ENCODE assay signal across 35 cellular contexts in the genomic region with DNA sequence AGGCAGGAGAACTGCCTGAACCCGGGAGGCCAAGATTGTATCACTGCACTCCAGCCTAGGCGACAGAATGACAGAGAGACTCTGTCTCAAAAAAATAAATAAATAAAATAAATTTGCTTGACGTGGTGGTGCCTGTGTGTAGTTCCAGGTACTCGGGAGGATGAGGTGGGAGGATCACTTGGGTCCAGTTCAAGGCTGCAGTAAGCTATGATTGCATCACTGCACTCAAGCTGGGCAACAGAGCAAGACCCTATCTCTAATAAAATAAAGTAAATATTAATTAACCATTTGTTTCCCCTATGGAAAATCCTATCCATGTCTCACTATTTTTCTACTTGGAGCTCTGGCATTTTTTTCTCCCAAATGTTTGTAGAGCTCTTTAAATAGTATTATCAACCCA. TPM values are rescaled to one million over a fixed set of nuclear protein-coding genes. Genes with fewer than 3 reads are reported as not detected.
DNase-seq lines count a peak whose midpoint lies in the region; ATAC-seq, FAIRE-seq and TF ChIP-seq lines count a peak whose summit lies in the region.
"Had no signal": no experiment of that assay in that cellular context is flagged by ENCODE, and none has a peak within 500 bp of the region (broad histone marks: within the 10 kb centered on the region; RNA-seq: fewer than 3 reads in every experiment).

No MANE protein-coding gene starts in this region.

- no peaks in the 10 kb centered on the region for H3K4me1 Mint-ChIP-seq in activated T-helper 1 cell treated with anti-CD3 and anti-CD28 coated beads, Interleukin-12 subunit alpha, Interleukin-12 subunit beta, Interleukin-2, Interleukin-4 antibody, amounts not matched to agents 30 ng/mL and 10 ng/mL and 1 ng/mL, durations not matched to agents 14 hours and 24 hours and 36 hours (ENCODE audit: low read depth)
- H3K4me1 Mint-ChIP-seq: B cell; CD4-positive, alpha-beta memory T cell; CD4-positive, CD25-positive, alpha-beta regulatory T cell; CD8-positive, alpha-beta memory T cell had no signal

- H3K27me3 ChIP-seq in HepG2 (ENCODE audit: control insufficient read depth in 1 of 2, insufficient read depth in 2 of 2, low read length in 2 of 2) = no peaks in the 10 kb centered on the region
- H3K27me3 ChIP-seq in right lobe of liver = no peaks in the 10 kb centered on the region
- peaks cover 0 to 5% of the 10 kb centered on the region in 2 experiments; a peak in 3 of 5 replicates for H3K27me3 ChIP-seq in K562 (ENCODE audit: control insufficient read depth in 2 of 2, insufficient read depth in 2 of 2, low read length in 2 of 2)
- no peaks in the 10 kb centered on the region for H3K27me3 ChIP-seq in psoas muscle (ENCODE audit: insufficient read depth in 3 of 3, low read length in 2 of 3)
- no peaks in the 10 kb centered on the region for H3K27me3 ChIP-seq in gastrocnemius medialis
- H3K27me3 ChIP-seq in upper lobe of right lung = no peaks in the 10 kb centered on the region
- H3K27me3 ChIP-seq: BE2C, BLaER1 had no signal

- H3K27ac ChIP-seq in HepG2 (ENCODE audit: extremely low read length, insufficient read depth, low read length) (no peak overlapping the region), right lobe of liver (no peak overlapping the region), K562 (ENCODE audit: extremely low read depth, low read depth, low read length) (no peak overlapping the region), psoas muscle (peak overlapping the region; percentile 6), gastrocnemius medialis (peak overlapping the region; percentile 77 to 86 (median 82)), upper lobe of right lung (no peak overlapping the region)
- H3K27ac ChIP-seq: 22Rv1; A549; BLaER1; BLaER1 treated with 17β-estradiol and CSF1 and Interleukin-3, amounts not matched to agents 10 nM and 100 nM; C4-2B had no signal

- DNase-seq in HepG2 (ENCODE audit: low spot score) (no peak), right lobe of liver (no peak), K562 (ENCODE audit: extremely low read depth in 1 of 4, low spot score in 3 of 4) (no peak), psoas muscle (no peak), gastrocnemius medialis (no peak), upper lobe of right lung (no peak), SK-N-DZ (ENCODE audit: low spot score) (no peak)
- no peak for DNase-seq in activated T-helper 1 cell treated with anti-CD3 and anti-CD28 coated beads, Interleukin-12 subunit alpha, Interleukin-12 subunit beta, Interleukin-2, Interleukin-4 antibody, amounts not matched to agents 30 ng/mL and 10 ng/mL and 1 ng/mL, durations not matched to agents 14 hours and 24 hours and 36 hours (ENCODE audit: low spot score)
- DNase-seq: 8988T; ACHN; AML-193; BE2C; C1 segment of cervical spinal cord; Caco-2; Calu3; CD4-positive, alpha-beta memory T cell; CD4-positive, alpha-beta T cell; CD4-positive, CD25-positive, alpha-beta regulatory T cell; CD8-positive, alpha-beta memory T cell; CD8-positive, alpha-beta T cell; COR-L47; DMS 273 treated with DMSO at 0.1 percent for 48 hours; DMS153; DMS79; DMS79 treated with DMSO at 0.1 percent for 48 hours; DND-41; EL had no signal

- CTCF ChIA-PET in HepG2 (lab: Yijun Ruan, JAX; ENCODE audit: low intra/inter-chr PET ratio, low total read pairs) = no interaction called here
- CTCF ChIA-PET in K562 (lab: Yijun Ruan, JAX; ENCODE audit: low intra/inter-chr PET ratio) = interaction anchor here (1.0 kb wide), 1 partner anchor 124 kb away, joined by 3 read pairs; no protein-coding TSS in a partner anchor

- no peaks in the 10 kb centered on the region for H3K9me1 ChIP-seq in K562 (ENCODE audit: control insufficient read depth, insufficient read depth, low read length)

- H4K20me1 ChIP-seq in HepG2 (ENCODE audit: insufficient read depth, low read length) = no peaks in the 10 kb centered on the region
- no peaks in the 10 kb centered on the region; the same call in 1 of the 2 replicates for H4K20me1 ChIP-seq in K562 (replicated peaks; ENCODE audit: control insufficient read depth, insufficient read depth, low read length)

- no peak overlapping the region for H3K4me2 ChIP-seq in HepG2 (ENCODE audit: low read depth, low read length)
- no peak overlapping the region for H3K4me2 ChIP-seq in K562 (ENCODE audit: insufficient read depth, low read length)
- H3K4me2 ChIP-seq: A549; BLaER1; BLaER1 treated with 17β-estradiol and CSF1 and Interleukin-3, amounts not matched to agents 10 nM and 100 nM had no signal

- TF ChIP-seq CTCF in HepG2 (CRISPR knock-in tag; IDR thresholded peaks at IDR 0.05) = no peak
- TF ChIP-seq CTCF in right lobe of liver (IDR thresholded peaks at IDR 0.05) = no peak
- no peak for TF ChIP-seq CTCF in K562 (IDR thresholded peaks at IDR 0.05 in 2 of 3, conservative IDR thresholded peaks at IDR 0.05 in 1 of 3; ENCODE audit: insufficient read depth in 2 of 3, low read depth in 1 of 3, low read length in 3 of 3)
- TF ChIP-seq CTCF in psoas muscle (IDR thresholded peaks at IDR 0.05) = no peak
- TF ChIP-seq CTCF in gastrocnemius medialis (IDR thresholded peaks at IDR 0.05 in 4 of 5, conservative IDR thresholded peaks at IDR 0.05 in 1 of 5) = no peak
- TF ChIP-seq CTCF in upper lobe of right lung (IDR thresholded peaks at IDR 0.05) = no peak

- POLR2A ChIA-PET in HepG2 (lab: Yijun Ruan, JAX) = interaction anchor here (1.0 kb wide), 1 partner anchor 14 kb away, joined by 3 read pairs; no protein-coding TSS in a partner anchor
- POLR2A ChIA-PET in K562 (lab: Yijun Ruan, JAX) = no interaction called here

- no TSS peak for BruUV-seq in HepG2 (replicated peaks; lab: Mats Ljungman, UMichigan)
- BruUV-seq in K562 (replicated peaks; lab: Mats Ljungman, UMichigan) = no TSS peak

- no peaks in the 10 kb centered on the region for H3K36me3 Mint-ChIP-seq in activated T-helper 1 cell treated with anti-CD3 and anti-CD28 coated beads, Interleukin-12 subunit alpha, Interleukin-12 subunit beta, Interleukin-2, Interleukin-4 antibody, amounts not matched to agents 30 ng/mL and 10 ng/mL and 1 ng/mL, durations not matched to agents 14 hours and 24 hours and 36 hours (ENCODE audit: low read depth)
- H3K36me3 Mint-ChIP-seq: CD4-positive, CD25-positive, alpha-beta regulatory T cell; CD8-positive, alpha-beta memory T cell; CD8-positive, alpha-beta T cell had no signal

- H3K27me3 Mint-ChIP-seq in activated T-helper 1 cell treated with anti-CD3 and anti-CD28 coated beads, Interleukin-12 subunit alpha, Interleukin-12 subunit beta, Interleukin-2, Interleukin-4 antibody, amounts not matched to agents 30 ng/mL and 10 ng/mL and 1 ng/mL, durations not matched to agents 14 hours and 24 hours and 36 hours (ENCODE audit: insufficient read depth) = peaks cover under 1% of the 10 kb centered on the region
- H3K27me3 Mint-ChIP-seq: CD4-positive, alpha-beta memory T cell; CD4-positive, alpha-beta T cell; CD4-positive, CD25-positive, alpha-beta regulatory T cell; CD8-positive, alpha-beta memory T cell had no signal

- H3K36me3 ChIP-seq in HepG2 (replicated peaks in 1 of 2; ENCODE audit: control insufficient read depth in 1 of 2, insufficient read depth in 2 of 2, low read length in 2 of 2) (no peaks in the 10 kb centered on the region), right lobe of liver (no peaks in the 10 kb centered on the region), K562 (ENCODE audit: control insufficient read depth, insufficient read depth, low read length) (no peaks in the 10 kb centered on the region), psoas muscle (ENCODE audit: insufficient read depth in 1 of 2, low read depth in 1 of 2) (no peaks in the 10 kb centered on the region), gastrocnemius medialis (no peaks in the 10 kb centered on the region), upper lobe of right lung (no peaks in the 10 kb centered on the region)
- H3K36me3 ChIP-seq: BE2C; BLaER1; BLaER1 treated with 17β-estradiol and CSF1 and Interleukin-3, amounts not matched to agents 10 nM and 100 nM had no signal

- no peaks in the 10 kb centered on the region for H3K9me3 Mint-ChIP-seq in activated T-helper 1 cell treated with anti-CD3 and anti-CD28 coated beads, Interleukin-12 subunit alpha, Interleukin-12 subunit beta, Interleukin-2, Interleukin-4 antibody, amounts not matched to agents 30 ng/mL and 10 ng/mL and 1 ng/mL, durations not matched to agents 14 hours and 24 hours and 36 hours
- H3K9me3 Mint-ChIP-seq: CD14-positive monocyte; CD4-positive, alpha-beta memory T cell; CD4-positive, alpha-beta T cell; CD4-positive, CD25-positive, alpha-beta regulatory T cell; CD8-positive, alpha-beta memory T cell; CD8-positive, alpha-beta T cell had no signal

- H3K9ac ChIP-seq in HepG2 (ENCODE audit: insufficient read depth, low read depth, low read length) (no peak overlapping the region), K562 (ENCODE audit: insufficient read depth in 1 of 2, low read depth in 2 of 2, low read length in 2 of 2) (no peak overlapping the region)
- H3K9ac ChIP-seq: BLaER1; BLaER1 treated with 17β-estradiol and CSF1 and Interleukin-3, amounts not matched to agents 10 nM and 100 nM had no signal

- H3K9me3 ChIP-seq in HepG2 (ENCODE audit: low read length) (no peaks in the 10 kb centered on the region), right lobe of liver (no peaks in the 10 kb centered on the region), K562 (replicated peaks; ENCODE audit: control insufficient read depth, insufficient read depth, low read depth, low read length) (no peaks in the 10 kb centered on the region), psoas muscle (no peaks in the 10 kb centered on the region), gastrocnemius medialis (no peaks in the 10 kb centered on the region), upper lobe of right lung (no peaks in the 10 kb centered on the region)
- H3K9me3 ChIP-seq: A549; BE2C; BLaER1; BLaER1 treated with 17β-estradiol and CSF1 and Interleukin-3, amounts not matched to agents 10 nM and 100 nM; Caco-2 had no signal

- no peak for ATAC-seq in HepG2
- no peak for ATAC-seq in right lobe of liver
- no peak for ATAC-seq in K562
- ATAC-seq in psoas muscle = no peak
- ATAC-seq in gastrocnemius medialis = no peak
- ATAC-seq in upper lobe of right lung = no peak
- ATAC-seq: A549; CD8-positive, alpha-beta T cell had no signal

- 90% methylated on average over 4 of the region's 4 CpGs for WGBS in HepG2 (ENCODE audit: low lambda C conversion rate)
- 67% methylated on average over 4 of the region's 4 CpGs for WGBS in right lobe of liver (ENCODE audit: insufficient coverage, low coverage, low lambda C conversion rate, missing lambda C conversion rate)
- 21% methylated on average over 4 of the region's 4 CpGs for WGBS in K562 (ENCODE audit: insufficient coverage, low coverage, missing lambda C conversion rate)
- 77 to 91% (median 86%) methylated on average over 4 of the region's 4 CpGs for WGBS in psoas muscle, 3 donors

- intact Hi-C loops in HepG2 (cut with micrococcal nuclease; ENCODE audit: unreplicated experiment) (no loop called here), right lobe of liver (cut with DNase I) (no loop called here), K562 (cut with micrococcal nuclease) (loop anchor here (5.0 kb wide), 1 partner anchor 79 kb away; no protein-coding TSS in a partner anchor), psoas muscle (cut with DNase I) (no loop called here), gastrocnemius medialis (cut with DNase I; ENCODE audit: low total_unique reads) (no loop called here), upper lobe of right lung (cut with DNase I) (no loop called here)
- intact Hi-C loops in activated T-helper 1 cell treated with anti-CD3 and anti-CD28 coated beads, Interleukin-12 subunit alpha, Interleukin-12 subunit beta, Interleukin-2, Interleukin-4 antibody, amounts not matched to agents 30 ng/mL and 10 ng/mL and 1 ng/mL, durations not matched to agents 14 hours and 24 hours and 36 hours (cut with micrococcal nuclease) = no loop called here

- no peak overlapping the region for H3K27ac Mint-ChIP-seq in activated T-helper 1 cell treated with anti-CD3 and anti-CD28 coated beads, Interleukin-12 subunit alpha, Interleukin-12 subunit beta, Interleukin-2, Interleukin-4 antibody, amounts not matched to agents 30 ng/mL and 10 ng/mL and 1 ng/mL, durations not matched to agents 14 hours and 24 hours and 36 hours
- H3K27ac Mint-ChIP-seq: B cell; CD4-positive, alpha-beta memory T cell; CD4-positive, alpha-beta T cell; CD4-positive, CD25-positive, alpha-beta regulatory T cell; CD8-positive, alpha-beta memory T cell; CD8-positive, alpha-beta T cell had no signal

- H3K4me1 ChIP-seq in HepG2 (ENCODE audit: insufficient read depth, low read length) = peaks cover 40% of the 10 kb centered on the region
- H3K4me1 ChIP-seq in right lobe of liver = no peaks in the 10 kb centered on the region
- H3K4me1 ChIP-seq in K562 (replicated peaks in 1 of 2; ENCODE audit: control insufficient read depth in 2 of 2, insufficient read depth in 2 of 2, low read length in 2 of 2) = no peaks in the 10 kb centered on the region
- H3K4me1 ChIP-seq in psoas muscle = peaks cover 51% of the 10 kb centered on the region
- H3K4me1 ChIP-seq in gastrocnemius medialis = peaks cover 41 to 61% of the 10 kb centered on the region in 2 donors
- H3K4me1 ChIP-seq in upper lobe of right lung = peaks cover 15% of the 10 kb centered on the region
- H3K4me1 ChIP-seq: BE2C had no signal

- in situ Hi-C loops in HepG2 (cut with HindIII; ENCODE audit: extremely low pct_ligation_motif_present, low pct_unique_long_range_greater_than_20kb) (no loop called here), K562 (cut with MboI) (loop anchor here (5.0 kb wide), 1 partner anchor 114 kb away; a partner anchor contains a TSS), gastrocnemius medialis (cut with MboI; ENCODE audit: low sequenced_read_pairs in 4 of 4) (no loop called here)

- TF ChIP-seq RAD21 in HepG2 (CRISPR knock-in tag; IDR thresholded peaks at IDR 0.05) (no peak), K562 (CRISPR knock-in tag; conservative IDR thresholded peaks at IDR 0.05 in 1 of 2, IDR thresholded peaks at IDR 0.05 in 1 of 2) (no peak)

- no peak overlapping the region for H3K4me3 ChIP-seq in HepG2 (replicated peaks in 1 of 3; ENCODE audit: insufficient read depth in 1 of 3, low read depth in 2 of 3, low read length in 3 of 3)
- no peak overlapping the region for H3K4me3 ChIP-seq in right lobe of liver
- H3K4me3 ChIP-seq in K562 = no peak overlapping the region
- no peak overlapping the region for H3K4me3 ChIP-seq in psoas muscle
- no peak overlapping the region for H3K4me3 ChIP-seq in gastrocnemius medialis
- no peak overlapping the region for H3K4me3 ChIP-seq in upper lobe of right lung
- H3K4me3 ChIP-seq: A549; BLaER1; BLaER1 treated with 17β-estradiol and CSF1 and Interleukin-3, amounts not matched to agents 10 nM and 100 nM had no signal

- no peak for FAIRE-seq in HepG2 (lab: Jason Lieb, UNC)
- FAIRE-seq in K562 (lab: Jason Lieb, UNC) = no peak
- FAIRE-seq: A549, D721Med had no signal

- TF ChIP-seq EP300 in HepG2 (IDR thresholded peaks at IDR 0.05; ENCODE audit: low read depth in 2 of 2, low read length in 2 of 2) = no peak
- no peak for TF ChIP-seq EP300 in HepG2 (CRISPR knock-in tag; IDR thresholded peaks at IDR 0.05; ENCODE audit: borderline replicate concordance)
- no peak for TF ChIP-seq EP300 in K562 (IDR thresholded peaks at IDR 0.05; ENCODE audit: low read length)

- H2AFZ ChIP-seq in HepG2 (ENCODE audit: low read length) (no peak overlapping the region), K562 (ENCODE audit: low read depth, low read length) (no peak overlapping the region)

- no peak overlapping the region for H3K4me3 Mint-ChIP-seq in activated T-helper 1 cell treated with anti-CD3 and anti-CD28 coated beads, Interleukin-12 subunit alpha, Interleukin-12 subunit beta, Interleukin-2, Interleukin-4 antibody, amounts not matched to agents 30 ng/mL and 10 ng/mL and 1 ng/mL, durations not matched to agents 14 hours and 24 hours and 36 hours
- H3K4me3 Mint-ChIP-seq: B cell; CD14-positive monocyte; CD4-positive, alpha-beta memory T cell; CD4-positive, alpha-beta T cell; CD4-positive, CD25-positive, alpha-beta regulatory T cell; CD8-positive, alpha-beta memory T cell; CD8-positive, alpha-beta T cell had no signal

- peaks cover 3% of the 10 kb centered on the region for H3K79me2 ChIP-seq in HepG2 (ENCODE audit: insufficient read depth, low read length)
- no peaks in the 10 kb centered on the region for H3K79me2 ChIP-seq in K562 (ENCODE audit: control insufficient read depth, insufficient read depth, low read length)

- TF ChIP-seq POLR2A in HepG2 (IDR thresholded peaks at IDR 0.05; ENCODE audit: insufficient read depth in 1 of 2, low read depth in 2 of 2, low read length in 2 of 2) = no peak
- TF ChIP-seq POLR2A in right lobe of liver (IDR thresholded peaks at IDR 0.05) = no peak
- TF ChIP-seq POLR2A in K562 (conservative IDR thresholded peaks at IDR 0.05) = no peak
- TF ChIP-seq POLR2A in gastrocnemius medialis (IDR thresholded peaks at IDR 0.05) = no peak

RNA-seq across cellular contexts. Expression of a gene that starts 36.3 kb away (rescaled TPM):
- total RNA-seq in HepG2 (2016; rRNA removed; fragmentation: Illumina TruSeq; extraction: Trizol) (37.5 and 38.6 TPM in 2 replicates), right lobe of liver (10 to 100 TPM in 5 of 6 experiments, 1 to 10 TPM in 1; 9.6 to 22.5 (median 16.6) TPM), K562 (2014; rRNA removed) (9.8 and 14.3 TPM in 2 replicates), K562 (2014; rRNA removed; fragmentation: Illumina TruSeq; extraction: Trizol) (3.9 and 4.4 TPM in 2 replicates), K562 (2015; rRNA removed; fragmentation: Illumina TruSeq; extraction: Trizol) (8.6 and 10.1 TPM in 2 replicates), K562 (2021) (12.4 and 13.1 TPM in 2 replicates), psoas muscle (100 to 1,000 TPM in 3 of 4 donors, 10 to 100 TPM in 1; 66.1 to 143 (median 140) TPM), gastrocnemius medialis (100 to 1,000 TPM; 104 to 220 (median 128) TPM), upper lobe of right lung (10.9 TPM)
- total RNA-seq in HepG2 (2016; cell fraction: cytosol; rRNA removed; fragmentation: Illumina TruSeq; extraction: Trizol; ENCODE audit: low read depth) = 7.5 and 7.6 TPM in 2 replicates
- 31.9 and 38.9 TPM in 2 replicates for total RNA-seq in HepG2 (2016; cell fraction: insoluble cytoplasmic fraction; rRNA removed; fragmentation: Illumina TruSeq; extraction: Trizol)
- 28.7 and 30.2 TPM in 2 replicates for total RNA-seq in HepG2 (2016; cell fraction: membrane; rRNA removed; fragmentation: Illumina TruSeq; extraction: Trizol)
- total RNA-seq in HepG2 (2016; cell fraction: nucleus; rRNA removed; fragmentation: Illumina TruSeq; extraction: Trizol) = 21.0 and 21.2 TPM in 2 replicates
- polyA plus RNA-seq in HepG2 (2011; rRNA removed) (31.1 and 37.0 TPM in 2 replicates), K562 (2011; rRNA removed) (15.8 and 16.9 TPM in 2 replicates), K562 (2014; fragmentation: Illumina TruSeq; extraction: Trizol) (14.2 and 16.7 TPM in 2 replicates), K562 (2014; fragmentation: Nextera tagmentation; extraction: Ambion mirVana) (1 to 10 TPM; 2.3 to 3.0 TPM), K562 (2014; rRNA removed) (11.0 and 11.4 TPM in 2 replicates), psoas muscle (100 to 1,000 TPM in 1 of 3 donors, 10 to 100 TPM in 2; 26.4 to 153 (median 67.2) TPM)
- 40.7 and 41.5 TPM in 2 replicates for polyA plus RNA-seq in HepG2 (2011; cell fraction: cytosol; rRNA removed)
- polyA plus RNA-seq in HepG2 (2011; cell fraction: nucleus; rRNA removed) = 39.1 and 48.3 TPM in 2 replicates
- polyA plus RNA-seq in HepG2 (2012) = 20.8 and 26.7 TPM in 2 replicates
- 6.9 and 8.4 TPM in 2 replicates for polyA plus RNA-seq in HepG2 (2016; cell fraction: cytosol; fragmentation: Illumina TruSeq; extraction: Trizol; ENCODE audit: low read depth)
- polyA plus RNA-seq in HepG2 (2016; cell fraction: insoluble cytoplasmic fraction; fragmentation: Illumina TruSeq; extraction: Trizol; ENCODE audit: low read depth) = 39.8 and 43.5 TPM in 2 replicates
- 24.8 and 26.5 TPM in 2 replicates for polyA plus RNA-seq in HepG2 (2016; cell fraction: membrane; fragmentation: Illumina TruSeq; extraction: Trizol; ENCODE audit: low read depth)
- polyA plus RNA-seq in HepG2 (2016; cell fraction: nucleus; fragmentation: Illumina TruSeq; extraction: Trizol; ENCODE audit: insufficient read depth, low read depth) = 43.4 and 44.0 TPM in 2 replicates
- 8.9 and 35.0 TPM in 2 replicates for polyA minus RNA-seq in HepG2 (2011; rRNA and poly(A)+ RNA removed; ENCODE audit: low replicate concordance)
- polyA minus RNA-seq in HepG2 (2011; cell fraction: cytosol; rRNA and poly(A)+ RNA removed) = 14.2 and 15.2 TPM in 2 replicates
- 8.6 and 11.4 TPM in 2 replicates for polyA minus RNA-seq in HepG2 (2011; cell fraction: nucleus; rRNA and poly(A)+ RNA removed)
- total RNA-seq in K562 (2011; cell fraction: chromatin; rRNA removed; ENCODE audit: low replicate concordance) = 4.7 and 10.3 TPM in 2 replicates
- total RNA-seq in K562 (2011; cell fraction: nucleolus; rRNA removed) = 9.0 and 9.3 TPM in 2 replicates
- total RNA-seq in K562 (2011; cell fraction: nucleoplasm; rRNA removed) = 6.5 and 7.2 TPM in 2 replicates
- polyA plus RNA-seq in K562 (2011; cell fraction: cytosol; rRNA removed) = 28.2 and 31.1 TPM in 2 replicates
- 16.1 and 16.9 TPM in 2 replicates for polyA plus RNA-seq in K562 (2011; cell fraction: nucleus; rRNA removed)
- 11.8 and 17.5 TPM in 2 replicates for polyA plus RNA-seq in K562 (2012)
- 7.1 and 11.6 TPM in 2 replicates for polyA minus RNA-seq in K562 (2011; rRNA and poly(A)+ RNA removed)
- 4.1 and 5.0 TPM in 2 replicates for polyA minus RNA-seq in K562 (2011; cell fraction: cytosol; rRNA and poly(A)+ RNA removed)
- 4.6 and 6.2 TPM in 2 replicates for polyA minus RNA-seq in K562 (2011; cell fraction: nucleus; rRNA and poly(A)+ RNA removed)
- polyA plus RNA-seq in SK-N-DZ (2014; cell fraction: cytosol; rRNA removed) = 43.3 and 65.3 TPM in 2 replicates
- 31.6 and 38.2 TPM in 2 replicates for polyA plus RNA-seq in SK-N-DZ (2014; cell fraction: nucleus; rRNA removed)
- total RNA-seq in activated T-helper 1 cell treated with anti-CD3 and anti-CD28 coated beads, Interleukin-12 subunit alpha, Interleukin-12 subunit beta, Interleukin-2, Interleukin-4 antibody, amounts not matched to agents 30 ng/mL and 10 ng/mL and 1 ng/mL, durations not matched to agents 14 hours and 24 hours and 36 hours = 14.6 and 14.9 TPM in 2 replicates

RNA-seq across cellular contexts. Expression of a gene that starts 57.8 kb away (rescaled TPM):
- total RNA-seq in HepG2 (2016; rRNA removed; fragmentation: Illumina TruSeq; extraction: Trizol) (22.0 and 38.0 TPM in 2 replicates), right lobe of liver (10 to 100 TPM; 21.0 to 80.8 (median 56.7) TPM), K562 (2014; rRNA removed) (18.3 and 24.5 TPM in 2 replicates), K562 (2014; rRNA removed; fragmentation: Illumina TruSeq; extraction: Trizol) (46.5 and 54.1 TPM in 2 replicates), K562 (2015; rRNA removed; fragmentation: Illumina TruSeq; extraction: Trizol) (38.1 and 39.4 TPM in 2 replicates), K562 (2021) (54.1 and 61.8 TPM in 2 replicates), psoas muscle (10 to 100 TPM; 41.3 to 75.0 (median 62.0) TPM), gastrocnemius medialis (100 to 1,000 TPM in 3 of 4 donors, 10 to 100 TPM in 1; 58.4 to 141 (median 107) TPM), upper lobe of right lung (79.3 TPM)
- 17.2 and 19.6 TPM in 2 replicates for total RNA-seq in HepG2 (2016; cell fraction: cytosol; rRNA removed; fragmentation: Illumina TruSeq; extraction: Trizol; ENCODE audit: low read depth)
- total RNA-seq in HepG2 (2016; cell fraction: insoluble cytoplasmic fraction; rRNA removed; fragmentation: Illumina TruSeq; extraction: Trizol) = 21.9 and 34.6 TPM in 2 replicates
- total RNA-seq in HepG2 (2016; cell fraction: membrane; rRNA removed; fragmentation: Illumina TruSeq; extraction: Trizol) = 61.0 and 70.2 TPM in 2 replicates
- 16.9 and 19.6 TPM in 2 replicates for total RNA-seq in HepG2 (2016; cell fraction: nucleus; rRNA removed; fragmentation: Illumina TruSeq; extraction: Trizol)
- polyA plus RNA-seq in HepG2 (2011; rRNA removed) (15.2 and 16.9 TPM in 2 replicates), K562 (2011; rRNA removed) (34.9 and 38.3 TPM in 2 replicates), K562 (2014; fragmentation: Illumina TruSeq; extraction: Trizol) (57.4 and 67.5 TPM in 2 replicates), K562 (2014; fragmentation: Nextera tagmentation; extraction: Ambion mirVana) (10 to 100 TPM; 16.1 to 25.5 TPM), K562 (2014; rRNA removed) (27.5 and 31.3 TPM in 2 replicates), psoas muscle (10 to 100 TPM; 13.0 to 76.6 (median 33.8) TPM)
- 11.8 and 19.5 TPM in 2 replicates for polyA plus RNA-seq in HepG2 (2011; cell fraction: cytosol; rRNA removed)
- polyA plus RNA-seq in HepG2 (2011; cell fraction: nucleus; rRNA removed) = 6.5 and 9.6 TPM in 2 replicates
- polyA plus RNA-seq in HepG2 (2012) = 30.8 and 39.1 TPM in 2 replicates
- polyA plus RNA-seq in HepG2 (2016; cell fraction: cytosol; fragmentation: Illumina TruSeq; extraction: Trizol; ENCODE audit: low read depth) = 64.7 and 66.1 TPM in 2 replicates
- polyA plus RNA-seq in HepG2 (2016; cell fraction: insoluble cytoplasmic fraction; fragmentation: Illumina TruSeq; extraction: Trizol; ENCODE audit: low read depth) = 46.1 and 53.1 TPM in 2 replicates
- 111 and 131 TPM in 2 replicates for polyA plus RNA-seq in HepG2 (2016; cell fraction: membrane; fragmentation: Illumina TruSeq; extraction: Trizol; ENCODE audit: low read depth)
- polyA plus RNA-seq in HepG2 (2016; cell fraction: nucleus; fragmentation: Illumina TruSeq; extraction: Trizol; ENCODE audit: insufficient read depth, low read depth) = 25.2 TPM in 2 replicates
- polyA minus RNA-seq in HepG2 (2011; rRNA and poly(A)+ RNA removed; ENCODE audit: low replicate concordance) = 19.1 and 27.4 TPM in 2 replicates
- polyA minus RNA-seq in HepG2 (2011; cell fraction: cytosol; rRNA and poly(A)+ RNA removed) = 18.4 and 23.2 TPM in 2 replicates
- 15.6 and 18.5 TPM in 2 replicates for polyA minus RNA-seq in HepG2 (2011; cell fraction: nucleus; rRNA and poly(A)+ RNA removed)
- total RNA-seq in K562 (2011; cell fraction: chromatin; rRNA removed; ENCODE audit: low replicate concordance) = 14.7 and 24.0 TPM in 2 replicates
- 12.2 and 12.6 TPM in 2 replicates for total RNA-seq in K562 (2011; cell fraction: nucleolus; rRNA removed)
- total RNA-seq in K562 (2011; cell fraction: nucleoplasm; rRNA removed) = 24.9 and 39.0 TPM in 2 replicates
- 16.6 and 34.9 TPM in 2 replicates for polyA plus RNA-seq in K562 (2011; cell fraction: cytosol; rRNA removed)
- polyA plus RNA-seq in K562 (2011; cell fraction: nucleus; rRNA removed) = 12.7 and 16.0 TPM in 2 replicates
- polyA plus RNA-seq in K562 (2012) = 46.6 and 46.7 TPM in 2 replicates
- 58.4 and 64.6 TPM in 2 replicates for polyA minus RNA-seq in K562 (2011; rRNA and poly(A)+ RNA removed)
- polyA minus RNA-seq in K562 (2011; cell fraction: cytosol; rRNA and poly(A)+ RNA removed) = 32.8 and 50.2 TPM in 2 replicates
- 5.9 and 11.8 TPM in 2 replicates for polyA minus RNA-seq in K562 (2011; cell fraction: nucleus; rRNA and poly(A)+ RNA removed)
- polyA plus RNA-seq in SK-N-DZ (2014; cell fraction: cytosol; rRNA removed) = 47.0 and 52.0 TPM in 2 replicates
- 16.3 and 24.3 TPM in 2 replicates for polyA plus RNA-seq in SK-N-DZ (2014; cell fraction: nucleus; rRNA removed)
- total RNA-seq in activated T-helper 1 cell treated with anti-CD3 and anti-CD28 coated beads, Interleukin-12 subunit alpha, Interleukin-12 subunit beta, Interleukin-2, Interleukin-4 antibody, amounts not matched to agents 30 ng/mL and 10 ng/mL and 1 ng/mL, durations not matched to agents 14 hours and 24 hours and 36 hours = 36.6 and 37.7 TPM in 2 replicates

Comparison
In these comparisons a context has a peak if more than half of its experiments do, and no peak if none do; other contexts are left out.
1. H3K27ac ChIP-seq: peak in psoas muscle (single experiment) and gastrocnemius medialis (4 of 4); none in HepG2 (single experiment), right lobe of liver (0 of 3), K562 (single experiment) and upper lobe of right lung (single experiment).